ENCODE assay signal across 7 cellular contexts in genomic region chr7:26200113-26200443, GRCh38. TPM values are rescaled to one million over a fixed set of nuclear protein-coding genes. Genes with fewer than 3 reads are reported as not detected.
DNase-seq lines count a peak whose midpoint lies in the region; ATAC-seq and TF ChIP-seq lines count a peak whose summit lies in the region.

No MANE protein-coding gene starts in this region.

- H3K9me3 ChIP-seq in uterus, result no peaks in the 10 kb centered on the region

- peak; percentile 62 for DNase-seq in Jurkat, Clone E6-1 (ENCODE audit: low read depth, low spot score)
- peak; percentile 78 for DNase-seq in SKM-1 treated with dmso at 0.1 percent for 144 hours (lab: John Stamatoyannopoulos, UW; ENCODE audit: unreplicated experiment)
- DNase-seq in activated naive CD8-positive, alpha-beta T cell treated with anti-CD3 and anti-CD28 coated beads, Interleukin-2, amount 50 U/mL, for 16 hours (ENCODE audit: low read depth, low spot score), result peak; percentile 55
- DNase-seq in left cardiac atrium, result peak; percentile 75
- DNase-seq in putamen (ENCODE audit: low spot score), result peak; percentile 75
- peak; percentile 71 to 77 for DNase-seq in uterus

- TF ChIP-seq CTCF in uterus (IDR thresholded peaks at IDR 0.05), result no peak

- peak overlapping the region; percentile 100 for H3K27ac ChIP-seq in uterus

- no peaks in the 10 kb centered on the region for H3K36me3 ChIP-seq in uterus

- intact Hi-C loops in left cardiac atrium (cut with DNase I) (loop anchor here in 1 of 2 donors (10.0 kb wide), 1 partner anchor 105 kb away; no protein-coding TSS in a partner anchor), uterus (cut with DNase I; ENCODE audit: low total_unique reads) (no loop called here)

- H3K27me3 ChIP-seq in uterus, result no peaks in the 10 kb centered on the region

- peak overlapping the region; percentile 96 for H3K4me3 ChIP-seq in Jurkat, Clone E6-1 (ENCODE audit: low read length)
- peak overlapping the region; percentile 88 to 97 for H3K4me3 ChIP-seq in uterus

- TF ChIP-seq POLR2A in GM18505 (IDR thresholded peaks at IDR 0.05; ENCODE audit: borderline replicate concordance, extremely low read depth, insufficient read depth, insufficient read length) (no peak), uterus (IDR thresholded peaks at IDR 0.05) (no peak)

- H3K4me1 ChIP-seq in uterus, result peaks cover 13 to 19% of the 10 kb centered on the region in 2 donors

- ATAC-seq in GM18505 (IDR thresholded peaks at IDR 0.05; ENCODE audit: unreplicated experiment) (peak; percentile 1), left cardiac atrium (peak; percentile 31 to 41)

RNA-seq across cellular contexts. Expression of gene HNRNPA2B1, which starts 0.5 kb away (rescaled TPM):
- polyA plus RNA-seq in Jurkat, Clone E6-1 (2012; ENCODE audit: insufficient read depth, insufficient read length), result 1,958 TPM
- total RNA-seq in left cardiac atrium (100 to 1,000 TPM; 330 to 390 TPM), uterus (100 to 1,000 TPM; 100 to 464 (median 207) TPM)

RNA-seq across cellular contexts. Expression of gene CBX3, which starts 1.5 kb away (rescaled TPM):
- polyA plus RNA-seq in Jurkat, Clone E6-1 (2012; ENCODE audit: insufficient read depth, insufficient read length), result 591 TPM
- total RNA-seq in left cardiac atrium, result 10 to 100 TPM; 61.9 to 82.7 TPM
- 100 to 1,000 TPM in 2 of 4 donors, 10 to 100 TPM in 2; 30.5 to 178 (median 88.1) TPM for total RNA-seq in uterus

RNA-seq across cellular contexts. Expression of gene NFE2L3, which starts 48.1 kb away (rescaled TPM):
- polyA plus RNA-seq in Jurkat, Clone E6-1 (2012; ENCODE audit: insufficient read depth, insufficient read length), result 25.8 TPM
- total RNA-seq in left cardiac atrium, result 1 to 10 TPM; 1.3 to 1.7 TPM
- 1 to 10 TPM in 3 of 4 donors, not detected in 1; 3.6 to 6.2 (median 4.1) TPM for total RNA-seq in uterus

Comparison
In these comparisons a context has a peak if more than half of its experiments do, and no peak if none do; other contexts are left out.
1. Peak in every context shown above with its lines: DNase-seq, ATAC-seq, H3K4me3 ChIP-seq and H3K27ac ChIP-seq.